ENCODE assay signal across 12 cellular contexts in the genomic region with DNA sequence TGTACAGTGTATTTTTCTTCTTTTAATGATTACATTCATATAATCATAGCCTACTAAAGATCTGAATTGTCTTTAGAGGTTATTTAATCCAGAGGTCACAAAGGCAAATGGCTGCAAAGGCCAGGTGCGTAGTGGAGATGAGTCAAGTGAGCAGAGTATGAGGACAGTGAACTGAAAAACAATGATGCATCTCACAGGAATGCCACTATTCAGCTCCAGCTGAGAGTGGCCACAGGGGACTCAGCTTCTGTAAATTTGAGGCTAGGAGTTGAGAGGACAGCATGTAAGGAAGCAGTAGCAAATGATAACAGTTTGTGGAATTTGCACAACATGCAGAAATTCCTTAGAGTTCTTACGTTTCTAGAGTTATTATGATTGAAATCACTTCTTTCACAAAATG. TPM values are rescaled to one million over a fixed set of nuclear protein-coding genes. Genes with fewer than 3 reads are reported as not detected.
DNase-seq lines count a peak whose midpoint lies in the region; ATAC-seq, FAIRE-seq and TF ChIP-seq lines count a peak whose summit lies in the region.
"Had no signal": no experiment of that assay in that cellular context is flagged by ENCODE, and none has a peak within 500 bp of the region (broad histone marks: within the 10 kb centered on the region; RNA-seq: fewer than 3 reads in every experiment).

No MANE protein-coding gene starts in this region.

- BruUV-seq in HepG2 (replicated peaks; lab: Mats Ljungman, UMichigan): no TSS peak

- peak; percentile 15 for DNase-seq in HepG2 (ENCODE audit: low spot score)
- DNase-seq in right lobe of liver: no peak
- DNase-seq in T1000 (lab: John Stamatoyannopoulos, UW): peak; percentile 40
- peak; percentile 66 for DNase-seq in fibroblast of villous mesenchyme (ENCODE audit: low read depth)
- no peak for DNase-seq in SHP77 treated with DMSO at 0.1 percent for 48 hours (lab: John Stamatoyannopoulos, UW)
- DNase-seq in GOT3 (lab: John Stamatoyannopoulos, UW): no peak
- DNase-seq: cortex of kidney; NCI-H1436 treated with DMSO at 0.1 percent for 48 hours; stimulated activated CD4-positive, alpha-beta T cell treated with anti-CD3 and anti-CD28 coated beads, Interleukin-1b, Interleukin-23, amount 100 ng/mL, for 48 hours had no signal

- CTCF ChIA-PET in HepG2 (lab: Yijun Ruan, JAX; ENCODE audit: low intra/inter-chr PET ratio, low total read pairs): no interaction called here

- no peak overlapping the region for H3K9ac ChIP-seq in HepG2 (ENCODE audit: insufficient read depth, low read depth, low read length)

- no peak for TF ChIP-seq CTCF in HepG2 (CRISPR knock-in tag; IDR thresholded peaks at IDR 0.05)
- no peak for TF ChIP-seq CTCF in right lobe of liver (IDR thresholded peaks at IDR 0.05)
- no peak for TF ChIP-seq CTCF in fibroblast of villous mesenchyme (IDR thresholded peaks at IDR 0.05; ENCODE audit: insufficient read depth, low read depth, low read length)

- intact Hi-C loops in HepG2 (cut with micrococcal nuclease; ENCODE audit: unreplicated experiment): no loop called here
- intact Hi-C loops in right lobe of liver (cut with DNase I): no loop called here

- no peaks in the 10 kb centered on the region for H3K79me2 ChIP-seq in HepG2 (ENCODE audit: insufficient read depth, low read length)

- ATAC-seq in HepG2: peak; percentile 68; the same call in 2 of the 3 replicates
- no peak for ATAC-seq in right lobe of liver
- no peak for ATAC-seq in GM18861 (IDR thresholded peaks at IDR 0.05; ENCODE audit: unreplicated experiment)
- ATAC-seq in HG03571 (IDR thresholded peaks at IDR 0.05; ENCODE audit: unreplicated experiment): no peak

- in situ Hi-C loops in HepG2 (cut with HindIII; ENCODE audit: extremely low pct_ligation_motif_present, low pct_unique_long_range_greater_than_20kb): no loop called here

- TF ChIP-seq EP300 in HepG2 (IDR thresholded peaks at IDR 0.05; ENCODE audit: low read depth in 2 of 2, low read length in 2 of 2) (no peak), HepG2 (CRISPR knock-in tag; IDR thresholded peaks at IDR 0.05; ENCODE audit: borderline replicate concordance) (no peak)

- H3K27me3 ChIP-seq in HepG2 (ENCODE audit: control insufficient read depth in 1 of 2, insufficient read depth in 2 of 2, low read length in 2 of 2) (no peaks in the 10 kb centered on the region), right lobe of liver (no peaks in the 10 kb centered on the region)

- H3K9me3 ChIP-seq in HepG2 (ENCODE audit: low read length): no peaks in the 10 kb centered on the region
- H3K9me3 ChIP-seq in right lobe of liver: no peaks in the 10 kb centered on the region

- H3K27ac ChIP-seq in HepG2 (ENCODE audit: extremely low read length, insufficient read depth, low read length) (no peak overlapping the region), right lobe of liver (no peak overlapping the region)

- no peaks in the 10 kb centered on the region for H4K20me1 ChIP-seq in HepG2 (ENCODE audit: insufficient read depth, low read length)

- TF ChIP-seq RAD21 in HepG2 (CRISPR knock-in tag; IDR thresholded peaks at IDR 0.05): no peak

- POLR2A ChIA-PET in HepG2 (lab: Yijun Ruan, JAX): no interaction called here

- H3K4me2 ChIP-seq in HepG2 (ENCODE audit: low read depth, low read length): no peak overlapping the region

- H3K4me3 ChIP-seq in HepG2 (replicated peaks in 1 of 3; ENCODE audit: insufficient read depth in 1 of 3, low read depth in 2 of 3, low read length in 3 of 3) (no peak overlapping the region), right lobe of liver (no peak overlapping the region), fibroblast of villous mesenchyme (ENCODE audit: low read depth, low read length) (no peak overlapping the region)

- H3K4me1 ChIP-seq in HepG2 (ENCODE audit: insufficient read depth, low read length): no peaks in the 10 kb centered on the region
- H3K4me1 ChIP-seq in right lobe of liver: no peaks in the 10 kb centered on the region

- H3K36me3 ChIP-seq in HepG2 (replicated peaks in 1 of 2; ENCODE audit: control insufficient read depth in 1 of 2, insufficient read depth in 2 of 2, low read length in 2 of 2): no peaks in the 10 kb centered on the region
- H3K36me3 ChIP-seq in right lobe of liver: no peaks in the 10 kb centered on the region

- FAIRE-seq in HepG2 (lab: Jason Lieb, UNC): no peak

- WGBS in HepG2 (ENCODE audit: low lambda C conversion rate): 6% methylated on average over 2 of the region's 2 CpGs
- WGBS in right lobe of liver (ENCODE audit: insufficient coverage, low coverage, low lambda C conversion rate, missing lambda C conversion rate): 58% methylated on average over 2 of the region's 2 CpGs

- H2AFZ ChIP-seq in HepG2 (ENCODE audit: low read length): no peak overlapping the region

- TF ChIP-seq POLR2A in HepG2 (IDR thresholded peaks at IDR 0.05; ENCODE audit: insufficient read depth in 1 of 2, low read depth in 2 of 2, low read length in 2 of 2) (no peak), right lobe of liver (IDR thresholded peaks at IDR 0.05) (no peak)

TF ChIP-seq in HepG2, 621 proteins besides CTCF, POLR2A, EP300 and RAD21:
- TF ChIP-seq FOSL2 (CRISPR knock-in tag; IDR thresholded peaks at IDR 0.05) (peak; percentile 61), TFAP4 (IDR thresholded peaks at IDR 0.05; ENCODE audit: borderline replicate concordance, low read depth) (peak; percentile 12; the same call in 1 of the 2 replicates), MAFK (conservative IDR thresholded peaks at IDR 0.05 in 1 of 2, IDR thresholded peaks at IDR 0.05 in 1 of 2; ENCODE audit: low read length in 2 of 2) (0 out of 4 replicates have a peak, but pooled peaks of 1 of the 2 experiments have one; percentile 3), NR2F6 (IDR thresholded peaks at IDR 0.05) (no peak), NR2F6 (CRISPR knock-in tag; IDR thresholded peaks at IDR 0.05) (no peak), NAIF1 (CRISPR knock-in tag; IDR thresholded peaks at IDR 0.05; ENCODE audit: borderline replicate concordance) (no peak)

RNA-seq across cellular contexts. Expression of gene COL6A5, which starts 50.4 kb away (rescaled TPM):
- not detected in 2 replicates for total RNA-seq in HepG2 (2016; rRNA removed; fragmentation: Illumina TruSeq; extraction: Trizol)
- total RNA-seq in HepG2 (2016; cell fraction: cytosol; rRNA removed; fragmentation: Illumina TruSeq; extraction: Trizol; ENCODE audit: low read depth): not detected in 2 replicates
- not detected in 2 replicates for total RNA-seq in HepG2 (2016; cell fraction: insoluble cytoplasmic fraction; rRNA removed; fragmentation: Illumina TruSeq; extraction: Trizol)
- not detected in 2 replicates for total RNA-seq in HepG2 (2016; cell fraction: membrane; rRNA removed; fragmentation: Illumina TruSeq; extraction: Trizol)
- not detected in 2 replicates for total RNA-seq in HepG2 (2016; cell fraction: nucleus; rRNA removed; fragmentation: Illumina TruSeq; extraction: Trizol)
- not detected in 2 replicates for polyA plus RNA-seq in HepG2 (2011; rRNA removed)
- polyA plus RNA-seq in HepG2 (2011; cell fraction: cytosol; rRNA removed): not detected in 2 replicates
- polyA plus RNA-seq in HepG2 (2011; cell fraction: nucleus; rRNA removed): not detected in 2 replicates
- polyA plus RNA-seq in HepG2 (2012): not detected in 2 replicates
- polyA plus RNA-seq in HepG2 (2016; cell fraction: cytosol; fragmentation: Illumina TruSeq; extraction: Trizol; ENCODE audit: low read depth): not detected in 2 replicates
- polyA plus RNA-seq in HepG2 (2016; cell fraction: insoluble cytoplasmic fraction; fragmentation: Illumina TruSeq; extraction: Trizol; ENCODE audit: low read depth): not detected in 2 replicates
- not detected in 2 replicates for polyA plus RNA-seq in HepG2 (2016; cell fraction: membrane; fragmentation: Illumina TruSeq; extraction: Trizol; ENCODE audit: low read depth)
- polyA plus RNA-seq in HepG2 (2016; cell fraction: nucleus; fragmentation: Illumina TruSeq; extraction: Trizol; ENCODE audit: insufficient read depth, low read depth): not detected in 2 replicates
- 0.02 TPM in 1 of 2 replicates, not detected in the other for polyA minus RNA-seq in HepG2 (2011; rRNA and poly(A)+ RNA removed; ENCODE audit: low replicate concordance)
- polyA minus RNA-seq in HepG2 (2011; cell fraction: cytosol; rRNA and poly(A)+ RNA removed): not detected in 2 replicates
- not detected in 2 replicates for polyA minus RNA-seq in HepG2 (2011; cell fraction: nucleus; rRNA and poly(A)+ RNA removed)
- total RNA-seq in right lobe of liver: not detected
- under 0.01 TPM in 2 replicates for total RNA-seq in fibroblast of villous mesenchyme
- total RNA-seq: neural crest cell had no signal

Comparison
In these comparisons a context has a peak if more than half of its experiments do, and no peak if none do; other contexts are left out.
1. DNase-seq: peak in HepG2 (single experiment), T1000 (single experiment) and fibroblast of villous mesenchyme (single experiment); none in right lobe of liver (0 of 3), SHP77 treated with DMSO at 0.1 percent for 48 hours (single experiment) and GOT3 (single experiment).